In genomic region chrX:9871871-9872270, GRCh38 we compare ENCODE assay signal across 20 cellular contexts.
DNase-seq lines count a peak whose midpoint lies in the region; TF ChIP-seq lines count a peak whose summit lies in the region.
"Had no signal": no experiment of that assay in that cellular context is flagged by ENCODE, and none has a peak within 500 bp of the region (broad histone marks: within the 10 kb centered on the region; RNA-seq: fewer than 3 reads in every experiment).

No MANE protein-coding gene starts in this region.

- TF ChIP-seq CTCF in tibial artery (IDR thresholded peaks at IDR 0.05): no peak

- no peak overlapping the region for H3K4me3 ChIP-seq in adipocyte (ENCODE audit: low read length)
- no peak overlapping the region for H3K4me3 ChIP-seq in tibial artery
- H3K4me3 ChIP-seq: BLaER1 had no signal

- H3K4me1 ChIP-seq in adipocyte (ENCODE audit: control insufficient read depth, insufficient read depth, low read length) (no peaks in the 10 kb centered on the region), tibial artery (no peaks in the 10 kb centered on the region)

- no peaks in the 10 kb centered on the region for H3K9me3 Mint-ChIP-seq in activated naive CD4-positive, alpha-beta T cell treated with anti-CD3 and anti-CD28 coated beads, Interleukin-2, amount 10 ng/mL, durations not matched to agents 7 days and 5 days
- H3K9me3 Mint-ChIP-seq in activated T-helper 1 cell treated with anti-CD3 and anti-CD28 coated beads, Interleukin-12 subunit alpha, Interleukin-12 subunit beta, Interleukin-2, Interleukin-4 antibody, amounts not matched to agents 30 ng/mL and 10 ng/mL and 1 ng/mL, durations not matched to agents 14 hours and 24 hours and 36 hours: no peaks in the 10 kb centered on the region
- H3K9me3 Mint-ChIP-seq: CD8-positive, alpha-beta T cell had no signal

- no peak overlapping the region for H3K27ac Mint-ChIP-seq in activated naive CD4-positive, alpha-beta T cell treated with anti-CD3 and anti-CD28 coated beads, Interleukin-2, amount 10 ng/mL, durations not matched to agents 7 days and 5 days
- no peak overlapping the region for H3K27ac Mint-ChIP-seq in activated T-helper 1 cell treated with anti-CD3 and anti-CD28 coated beads, Interleukin-12 subunit alpha, Interleukin-12 subunit beta, Interleukin-2, Interleukin-4 antibody, amounts not matched to agents 30 ng/mL and 10 ng/mL and 1 ng/mL, durations not matched to agents 14 hours and 24 hours and 36 hours
- H3K27ac Mint-ChIP-seq: CD8-positive, alpha-beta T cell had no signal

- peak; percentile 9 for DNase-seq in AG08395 (ENCODE audit: low spot score)
- DNase-seq in H4 (ENCODE audit: low spot score): peak; percentile 35
- DNase-seq in adipocyte (ENCODE audit: low read depth): peak; percentile 60
- peak; percentile 24 for DNase-seq in myocyte (ENCODE audit: low read depth)
- DNase-seq in kidney glomerular epithelial cell (lab: John Stamatoyannopoulos, UW): no peak
- DNase-seq in activated naive CD4-positive, alpha-beta T cell treated with anti-CD3 and anti-CD28 coated beads, Interleukin-2, amount 10 ng/mL, durations not matched to agents 7 days and 5 days: no peak
- DNase-seq in tibial artery: no peak
- DNase-seq in activated T-helper 1 cell treated with anti-CD3 and anti-CD28 coated beads, Interleukin-12 subunit alpha, Interleukin-12 subunit beta, Interleukin-2, Interleukin-4 antibody, amounts not matched to agents 30 ng/mL and 10 ng/mL and 1 ng/mL, durations not matched to agents 14 hours and 24 hours and 36 hours (ENCODE audit: low spot score): no peak
- DNase-seq: 8988T; Calu3; CD8-positive, alpha-beta T cell; EL; MV-4-11; NCI-H1694 treated with DMSO at 0.1 percent for 48 hours; NCI-H2107; NCI-H510A; NCI-H748 treated with DMSO at 0.1 percent for 48 hours; OCI-M1; RPMI8226 had no signal

- CTCF ChIA-PET in activated naive CD4-positive, alpha-beta T cell treated with anti-CD3 and anti-CD28 coated beads, Interleukin-2, amount 10 ng/mL, durations not matched to agents 7 days and 5 days (lab: Charles Lee): no interaction called here

- no peaks in the 10 kb centered on the region for H3K9me3 ChIP-seq in adipocyte (ENCODE audit: control insufficient read depth, low read length)
- no peaks in the 10 kb centered on the region for H3K9me3 ChIP-seq in tibial artery
- H3K9me3 ChIP-seq: BLaER1 had no signal

- H3K27me3 ChIP-seq in adipocyte (replicated peaks; ENCODE audit: control insufficient read depth, insufficient read depth, low read length) (peaks cover 27% of the 10 kb centered on the region), tibial artery (no peaks in the 10 kb centered on the region)
- H3K27me3 ChIP-seq: BLaER1 had no signal

- H3K36me3 Mint-ChIP-seq in activated naive CD4-positive, alpha-beta T cell treated with anti-CD3 and anti-CD28 coated beads, Interleukin-2, amount 10 ng/mL, durations not matched to agents 7 days and 5 days: no peaks in the 10 kb centered on the region
- H3K36me3 Mint-ChIP-seq in activated T-helper 1 cell treated with anti-CD3 and anti-CD28 coated beads, Interleukin-12 subunit alpha, Interleukin-12 subunit beta, Interleukin-2, Interleukin-4 antibody, amounts not matched to agents 30 ng/mL and 10 ng/mL and 1 ng/mL, durations not matched to agents 14 hours and 24 hours and 36 hours (ENCODE audit: low read depth): no peaks in the 10 kb centered on the region
- H3K36me3 Mint-ChIP-seq: CD8-positive, alpha-beta T cell had no signal

- H3K4me3 Mint-ChIP-seq in activated naive CD4-positive, alpha-beta T cell treated with anti-CD3 and anti-CD28 coated beads, Interleukin-2, amount 10 ng/mL, durations not matched to agents 7 days and 5 days: no peak overlapping the region
- H3K4me3 Mint-ChIP-seq in activated T-helper 1 cell treated with anti-CD3 and anti-CD28 coated beads, Interleukin-12 subunit alpha, Interleukin-12 subunit beta, Interleukin-2, Interleukin-4 antibody, amounts not matched to agents 30 ng/mL and 10 ng/mL and 1 ng/mL, durations not matched to agents 14 hours and 24 hours and 36 hours: no peak overlapping the region
- H3K4me3 Mint-ChIP-seq: CD8-positive, alpha-beta T cell had no signal

- H3K27me3 Mint-ChIP-seq in activated naive CD4-positive, alpha-beta T cell treated with anti-CD3 and anti-CD28 coated beads, Interleukin-2, amount 10 ng/mL, durations not matched to agents 7 days and 5 days: peaks cover 26% of the 10 kb centered on the region
- peaks cover 18% of the 10 kb centered on the region for H3K27me3 Mint-ChIP-seq in activated T-helper 1 cell treated with anti-CD3 and anti-CD28 coated beads, Interleukin-12 subunit alpha, Interleukin-12 subunit beta, Interleukin-2, Interleukin-4 antibody, amounts not matched to agents 30 ng/mL and 10 ng/mL and 1 ng/mL, durations not matched to agents 14 hours and 24 hours and 36 hours (ENCODE audit: insufficient read depth)

- intact Hi-C loops in tibial artery (cut with DNase I; ENCODE audit: low total_unique reads): no loop called here
- intact Hi-C loops in activated T-helper 1 cell treated with anti-CD3 and anti-CD28 coated beads, Interleukin-12 subunit alpha, Interleukin-12 subunit beta, Interleukin-2, Interleukin-4 antibody, amounts not matched to agents 30 ng/mL and 10 ng/mL and 1 ng/mL, durations not matched to agents 14 hours and 24 hours and 36 hours (cut with micrococcal nuclease): no loop called here

- H3K4me1 Mint-ChIP-seq in activated naive CD4-positive, alpha-beta T cell treated with anti-CD3 and anti-CD28 coated beads, Interleukin-2, amount 10 ng/mL, durations not matched to agents 7 days and 5 days: peaks cover 10% of the 10 kb centered on the region
- H3K4me1 Mint-ChIP-seq in activated T-helper 1 cell treated with anti-CD3 and anti-CD28 coated beads, Interleukin-12 subunit alpha, Interleukin-12 subunit beta, Interleukin-2, Interleukin-4 antibody, amounts not matched to agents 30 ng/mL and 10 ng/mL and 1 ng/mL, durations not matched to agents 14 hours and 24 hours and 36 hours (ENCODE audit: low read depth): no peaks in the 10 kb centered on the region

- H3K36me3 ChIP-seq in adipocyte (ENCODE audit: control insufficient read depth, insufficient read depth, low read length, severe bottlenecking) (no peaks in the 10 kb centered on the region), tibial artery (no peaks in the 10 kb centered on the region)
- H3K36me3 ChIP-seq: BLaER1 had no signal

- no peak overlapping the region for H3K27ac ChIP-seq in tibial artery
- H3K27ac ChIP-seq: BLaER1 had no signal

- no peak overlapping the region for H3K9ac ChIP-seq in adipocyte (ENCODE audit: low read length)
- H3K9ac ChIP-seq: BLaER1 had no signal

Comparison
In these comparisons a context has a peak if more than half of its experiments do, and no peak if none do; other contexts are left out.
1. DNase-seq: peak in AG08395 (single experiment), H4 (single experiment), adipocyte (single experiment) and myocyte (single experiment); none in kidney glomerular epithelial cell (single experiment), activated naive CD4-positive, alpha-beta T cell treated with anti-CD3 and anti-CD28 coated beads, Interleukin-2, amount 10 ng/mL, durations not matched to agents 7 days and 5 days (single experiment), tibial artery (0 of 2) and activated T-helper 1 cell treated with anti-CD3 and anti-CD28 coated beads, Interleukin-12 subunit alpha, Interleukin-12 subunit beta, Interleukin-2, Interleukin-4 antibody, amounts not matched to agents 30 ng/mL and 10 ng/mL and 1 ng/mL, durations not matched to agents 14 hours and 24 hours and 36 hours (single experiment).